ENCODE assay signal across 8 cellular contexts in the genomic region with DNA sequence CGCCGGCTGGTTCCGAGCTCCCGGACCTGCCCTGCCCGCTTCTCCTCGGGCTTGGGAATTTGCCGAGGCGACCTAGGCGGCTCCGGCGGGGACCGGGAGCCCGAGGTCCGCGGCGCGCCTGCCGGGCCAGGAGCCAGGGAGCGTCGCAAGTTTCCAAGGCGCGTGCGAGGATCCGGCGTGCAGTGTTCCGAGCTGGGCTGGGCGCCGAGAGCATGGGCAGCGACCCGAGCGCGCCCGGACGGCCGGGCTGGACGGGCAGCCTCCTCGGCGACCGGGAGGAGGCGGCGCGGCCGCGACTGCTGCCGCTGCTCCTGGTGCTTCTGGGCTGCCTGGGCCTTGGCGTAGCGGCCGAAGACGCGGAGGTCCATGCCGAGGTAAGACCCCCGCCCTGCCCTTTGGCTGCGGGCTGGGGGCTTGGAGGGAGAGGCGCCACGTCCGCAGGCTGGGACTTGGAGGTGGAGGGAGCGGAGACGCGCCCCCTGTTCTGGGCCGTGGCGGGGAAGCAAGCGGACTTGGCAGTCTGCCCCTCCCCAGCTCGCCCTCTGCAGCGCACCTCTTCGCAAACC. TPM values are rescaled to one million over a fixed set of nuclear protein-coding genes. Genes with fewer than 3 reads are reported as not detected.
DNase-seq lines count a peak whose midpoint lies in the region; TF ChIP-seq lines count a peak whose summit lies in the region.

No MANE protein-coding gene starts in this region.

- H3K27ac Mint-ChIP-seq in activated naive CD8-positive, alpha-beta T cell treated with anti-CD3 and anti-CD28 coated beads for 36 hours: no peak overlapping the region

- no peaks in the 10 kb centered on the region for H3K9me3 Mint-ChIP-seq in activated naive CD8-positive, alpha-beta T cell treated with anti-CD3 and anti-CD28 coated beads for 36 hours

- no peaks in the 10 kb centered on the region for H3K9me3 ChIP-seq in left ventricle myocardium inferior (replicated peaks)

- peaks cover 13% of the 10 kb centered on the region for H3K27me3 Mint-ChIP-seq in activated naive CD8-positive, alpha-beta T cell treated with anti-CD3 and anti-CD28 coated beads for 36 hours

- H3K4me3 Mint-ChIP-seq in activated naive CD8-positive, alpha-beta T cell treated with anti-CD3 and anti-CD28 coated beads for 36 hours: peak overlapping the region; percentile 47

- peak; percentile 38 for DNase-seq in activated T-cell treated with anti-CD3 and anti-CD28 coated beads, Interleukin-2, amount 50 U/mL, for 1 hour
- DNase-seq in activated T-cell treated with anti-CD3 and anti-CD28 coated beads for 4 hours (no peak), KBM-7 (peak; percentile 49), left ventricle myocardium inferior (peak; percentile 66), GOT3 (lab: John Stamatoyannopoulos, UW) (no peak), ureter (ENCODE audit: low spot score) (no peak)
- DNase-seq in activated naive CD8-positive, alpha-beta T cell treated with anti-CD3 and anti-CD28 coated beads for 36 hours: peak; percentile 21

- no peaks in the 10 kb centered on the region for H3K36me3 Mint-ChIP-seq in activated naive CD8-positive, alpha-beta T cell treated with anti-CD3 and anti-CD28 coated beads for 36 hours

- no peaks in the 10 kb centered on the region for H3K36me3 ChIP-seq in left ventricle myocardium inferior
- no peaks in the 10 kb centered on the region for H3K36me3 ChIP-seq in rectal smooth muscle tissue (ENCODE audit: control insufficient read depth, insufficient read depth, low read length)

- H3K27ac ChIP-seq in left ventricle myocardium inferior (replicated peaks) (peak overlapping the region; percentile 96), rectal smooth muscle tissue (ENCODE audit: low read depth, low read length) (peak overlapping the region; percentile 81)

- peak overlapping the region; percentile 43 for H3K9ac ChIP-seq in rectal smooth muscle tissue (ENCODE audit: low read length)

- in situ Hi-C loops in KBM-7 (cut with MboI; ENCODE audit: low pct_unique_long_range_greater_than_20kb, low sequenced_read_pairs): no loop called here

- no peak for TF ChIP-seq CTCF in left ventricle myocardium inferior (IDR thresholded peaks at IDR 0.05; ENCODE audit: borderline replicate concordance)

- H3K4me3 ChIP-seq in left ventricle myocardium inferior (peak overlapping the region; percentile 84), rectal smooth muscle tissue (ENCODE audit: low read length) (peak overlapping the region; percentile 77)

- peaks cover 7% of the 10 kb centered on the region for H3K4me1 Mint-ChIP-seq in activated naive CD8-positive, alpha-beta T cell treated with anti-CD3 and anti-CD28 coated beads for 36 hours

- H3K27me3 ChIP-seq in left ventricle myocardium inferior (ENCODE audit: low read depth): no peaks in the 10 kb centered on the region
- no peaks in the 10 kb centered on the region for H3K27me3 ChIP-seq in rectal smooth muscle tissue (ENCODE audit: control insufficient read depth, insufficient read depth, low read length)

- intact Hi-C loops in left ventricle myocardium inferior (cut with micrococcal nuclease): no loop called here

- H3K4me1 ChIP-seq in left ventricle myocardium inferior: peaks cover 100% of the 10 kb centered on the region
- H3K4me1 ChIP-seq in rectal smooth muscle tissue (ENCODE audit: control insufficient read depth, insufficient read depth, low read length): peaks cover 16% of the 10 kb centered on the region

RNA-seq across cellular contexts. Expression of a gene that starts 0.7 kb away (rescaled TPM):
- under 1 TPM; 0.12 to 0.25 TPM for total RNA-seq in activated naive CD8-positive, alpha-beta T cell treated with anti-CD3 and anti-CD28 coated beads for 36 hours
- total RNA-seq in left ventricle myocardium inferior: 64.1 TPM
- total RNA-seq in ureter: 15.4 TPM

RNA-seq across cellular contexts. Expression of a gene that starts 25.0 kb away (rescaled TPM):
- total RNA-seq in activated naive CD8-positive, alpha-beta T cell treated with anti-CD3 and anti-CD28 coated beads for 36 hours: 10 to 100 TPM; 52.6 to 54.2 TPM
- total RNA-seq in left ventricle myocardium inferior (35.2 TPM), ureter (50.5 TPM)

RNA-seq across cellular contexts. Expression of a gene that starts 25.8 kb away (rescaled TPM):
- 1 to 10 TPM; 6.8 to 7.2 TPM for total RNA-seq in activated naive CD8-positive, alpha-beta T cell treated with anti-CD3 and anti-CD28 coated beads for 36 hours
- total RNA-seq in left ventricle myocardium inferior (10.0 TPM), ureter (24.7 TPM)

RNA-seq across cellular contexts. Expression of a gene that starts 55.3 kb away (rescaled TPM):
- total RNA-seq in activated naive CD8-positive, alpha-beta T cell treated with anti-CD3 and anti-CD28 coated beads for 36 hours: not detected
- total RNA-seq in left ventricle myocardium inferior (not detected), ureter (1.5 TPM)

Comparison
In these comparisons a context has a peak if more than half of its experiments do, and no peak if none do; other contexts are left out.
1. DNase-seq: peak in activated T-cell treated with anti-CD3 and anti-CD28 coated beads, Interleukin-2, amount 50 U/mL, for 1 hour (single experiment), KBM-7 (single experiment), activated naive CD8-positive, alpha-beta T cell treated with anti-CD3 and anti-CD28 coated beads for 36 hours (single experiment) and left ventricle myocardium inferior (single experiment); none in activated T-cell treated with anti-CD3 and anti-CD28 coated beads for 4 hours (single experiment), GOT3 (single experiment) and ureter (single experiment).
2. RNA of a gene that starts 0.7 kb away (total RNA-seq): 64.1 TPM in left ventricle myocardium inferior (single experiment) and 15.4 TPM in ureter (single experiment); 0.12 to 0.25 TPM in activated naive CD8-positive, alpha-beta T cell treated with anti-CD3 and anti-CD28 coated beads for 36 hours; every median in the first group is over 10 times any median in the second.